ENCODE assay signal across 8 cellular contexts in the genomic region with DNA sequence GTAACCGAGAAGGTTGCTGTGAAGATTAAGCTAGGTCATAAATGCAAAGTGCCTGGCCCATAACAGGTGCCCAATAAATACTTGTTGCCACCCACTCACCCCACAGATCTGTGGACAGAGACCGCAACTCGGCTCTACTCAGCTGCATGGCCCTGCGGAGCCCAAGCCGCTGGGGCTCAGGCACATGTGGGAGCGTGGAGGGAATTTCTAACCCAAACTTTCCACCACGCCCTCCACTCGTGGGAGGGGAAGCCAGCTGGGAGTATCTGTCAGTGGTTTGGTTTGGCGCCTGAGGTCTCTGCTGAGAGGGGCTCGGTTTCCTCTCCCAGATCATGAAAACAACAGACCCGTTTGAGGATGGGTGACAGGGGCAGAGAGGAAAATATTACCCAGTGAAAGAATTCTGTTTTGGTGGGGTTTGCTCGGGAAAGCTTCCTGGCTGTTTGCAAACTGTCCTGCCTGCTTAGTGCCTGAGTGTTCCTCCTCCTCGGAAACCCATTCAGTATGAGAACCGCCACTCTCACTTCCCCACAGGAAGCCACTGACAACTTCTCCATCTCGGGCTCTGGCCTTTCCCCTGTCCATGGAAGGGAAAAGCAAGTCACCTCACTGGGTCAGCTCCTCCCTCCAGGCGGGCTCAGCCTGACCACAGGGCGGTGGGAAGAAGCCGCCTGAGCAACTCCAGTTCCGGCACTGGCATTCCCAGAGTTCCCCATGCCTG.
A peak's percentile ranks its signal among the peaks of the same experiment; 100 is the strongest.
DNase-seq lines count a peak whose midpoint lies in the region; ATAC-seq and TF ChIP-seq lines count a peak whose summit lies in the region.

No MANE protein-coding gene starts in this region.

- H3K4me1 Mint-ChIP-seq in Caco-2 (ENCODE audit: low read depth, unreplicated experiment) = peaks cover 34% of the 10 kb centered on the region
- peaks cover 85% of the 10 kb centered on the region for H3K4me1 Mint-ChIP-seq in activated T-helper 1 cell treated with anti-CD3 and anti-CD28 coated beads, Interleukin-12 subunit alpha, Interleukin-12 subunit beta, Interleukin-2, Interleukin-4 antibody, amounts not matched to agents 30 ng/mL and 10 ng/mL and 1 ng/mL, durations not matched to agents 14 hours and 24 hours and 36 hours (ENCODE audit: low read depth)

- no TSS peak for BruUV-seq in Caco-2 (replicated peaks; lab: Mats Ljungman, UMichigan)

- CTCF ChIA-PET in Caco-2 (lab: Charles Lee) (no interaction called here), RWPE1 (lab: Yijun Ruan, JAX) (interaction anchor here (0.6 kb wide), 1 partner anchor 40 kb away, joined by 3 read pairs; no protein-coding TSS in a partner anchor)

- peak overlapping the region; percentile 12 for H3K27ac Mint-ChIP-seq in Caco-2 (ENCODE audit: unreplicated experiment)
- H3K27ac Mint-ChIP-seq in activated T-helper 1 cell treated with anti-CD3 and anti-CD28 coated beads, Interleukin-12 subunit alpha, Interleukin-12 subunit beta, Interleukin-2, Interleukin-4 antibody, amounts not matched to agents 30 ng/mL and 10 ng/mL and 1 ng/mL, durations not matched to agents 14 hours and 24 hours and 36 hours = peak overlapping the region; percentile 86

- H3K27ac ChIP-seq in layer of hippocampus (ENCODE audit: low read depth, low read length) = peak overlapping the region; percentile 22
- H3K27ac ChIP-seq in RWPE1 = no peak overlapping the region

- H3K27me3 Mint-ChIP-seq in Caco-2 (ENCODE audit: insufficient read depth, unreplicated experiment) = no peaks in the 10 kb centered on the region
- peaks cover 2% of the 10 kb centered on the region for H3K27me3 Mint-ChIP-seq in activated T-helper 1 cell treated with anti-CD3 and anti-CD28 coated beads, Interleukin-12 subunit alpha, Interleukin-12 subunit beta, Interleukin-2, Interleukin-4 antibody, amounts not matched to agents 30 ng/mL and 10 ng/mL and 1 ng/mL, durations not matched to agents 14 hours and 24 hours and 36 hours (ENCODE audit: insufficient read depth)

- H3K9me3 ChIP-seq in Caco-2 = no peaks in the 10 kb centered on the region

- no peak overlapping the region for H3K4me3 ChIP-seq in Caco-2 (ENCODE audit: low read depth, low read length)

- DNase-seq in Caco-2 = no peak
- DNase-seq in MV-4-11 (lab: John Stamatoyannopoulos, UW) = peak; percentile 90
- peak; percentile 54 for DNase-seq in activated T-helper 1 cell treated with anti-CD3 and anti-CD28 coated beads, Interleukin-12 subunit alpha, Interleukin-12 subunit beta, Interleukin-2, Interleukin-4 antibody, amounts not matched to agents 30 ng/mL and 10 ng/mL and 1 ng/mL, durations not matched to agents 14 hours and 24 hours and 36 hours (ENCODE audit: low spot score)
- DNase-seq in stimulated activated CD8-positive, alpha-beta memory T cell treated with anti-CD3 and anti-CD28 coated beads, Interleukin-12 subunit alpha, Interleukin-12 subunit beta, amount 100 ng/mL, for 4 hours (ENCODE audit: low read depth) = peak; percentile 72
- no peak for DNase-seq in cerebellar cortex (ENCODE audit: low spot score)
- no peak for DNase-seq in RWPE1 (ENCODE audit: low spot score)

- intact Hi-C loops in Caco-2 (cut with micrococcal nuclease; ENCODE audit: unreplicated experiment) = loop anchor here (10.0 kb wide), 1 partner anchor 131 kb away; no protein-coding TSS in a partner anchor
- intact Hi-C loops in activated T-helper 1 cell treated with anti-CD3 and anti-CD28 coated beads, Interleukin-12 subunit alpha, Interleukin-12 subunit beta, Interleukin-2, Interleukin-4 antibody, amounts not matched to agents 30 ng/mL and 10 ng/mL and 1 ng/mL, durations not matched to agents 14 hours and 24 hours and 36 hours (cut with micrococcal nuclease) = loop anchor here (1.0 to 2.0 kb wide), 8 partner anchors 11 to 773 kb away; a partner anchor contains a TSS

- H3K4me3 Mint-ChIP-seq in Caco-2 (ENCODE audit: unreplicated experiment) = no peak overlapping the region
- H3K4me3 Mint-ChIP-seq in activated T-helper 1 cell treated with anti-CD3 and anti-CD28 coated beads, Interleukin-12 subunit alpha, Interleukin-12 subunit beta, Interleukin-2, Interleukin-4 antibody, amounts not matched to agents 30 ng/mL and 10 ng/mL and 1 ng/mL, durations not matched to agents 14 hours and 24 hours and 36 hours = peak overlapping the region; percentile 77

- POLR2A ChIA-PET in Caco-2 (lab: Charles Lee) = no interaction called here
- POLR2A ChIA-PET in RWPE1 (lab: Yijun Ruan, JAX; ENCODE audit: low non-redundant PET) = no interaction called here

- H3K36me3 ChIP-seq in Caco-2 (ENCODE audit: control insufficient read depth, insufficient read depth, low read length) = peaks cover 3% of the 10 kb centered on the region

- TF ChIP-seq CTCF in Caco-2 (IDR thresholded peaks at IDR 0.05; ENCODE audit: insufficient read depth in 1 of 2, low read depth in 1 of 2, low read length in 1 of 2, severe bottlenecking in 1 of 2, unreplicated experiment in 1 of 2) (no peak), RWPE1 (conservative IDR thresholded peaks at IDR 0.05; ENCODE audit: low read depth) (no peak)

- no peaks in the 10 kb centered on the region for H3K27me3 ChIP-seq in Caco-2 (replicated peaks; ENCODE audit: control insufficient read depth, insufficient read depth, low read length)
- H3K27me3 ChIP-seq in layer of hippocampus (ENCODE audit: control insufficient read depth, insufficient read depth, low read length) = no peaks in the 10 kb centered on the region

- peak; percentile 78 for ATAC-seq in GM21619 (IDR thresholded peaks at IDR 0.05; ENCODE audit: unreplicated experiment)

- peaks cover 84% of the 10 kb centered on the region for H3K36me3 Mint-ChIP-seq in Caco-2 (ENCODE audit: insufficient read depth, unreplicated experiment)
- peaks cover 75% of the 10 kb centered on the region for H3K36me3 Mint-ChIP-seq in activated T-helper 1 cell treated with anti-CD3 and anti-CD28 coated beads, Interleukin-12 subunit alpha, Interleukin-12 subunit beta, Interleukin-2, Interleukin-4 antibody, amounts not matched to agents 30 ng/mL and 10 ng/mL and 1 ng/mL, durations not matched to agents 14 hours and 24 hours and 36 hours (ENCODE audit: low read depth)

- peaks cover 34% of the 10 kb centered on the region for H3K4me1 ChIP-seq in Caco-2

- no peaks in the 10 kb centered on the region for H3K9me3 Mint-ChIP-seq in Caco-2 (ENCODE audit: unreplicated experiment)
- H3K9me3 Mint-ChIP-seq in activated T-helper 1 cell treated with anti-CD3 and anti-CD28 coated beads, Interleukin-12 subunit alpha, Interleukin-12 subunit beta, Interleukin-2, Interleukin-4 antibody, amounts not matched to agents 30 ng/mL and 10 ng/mL and 1 ng/mL, durations not matched to agents 14 hours and 24 hours and 36 hours = no peaks in the 10 kb centered on the region

Comparison
In these comparisons a context has a peak if more than half of its experiments do, and no peak if none do; other contexts are left out.
1. DNase-seq: peak in MV-4-11 (single experiment), activated T-helper 1 cell treated with anti-CD3 and anti-CD28 coated beads, Interleukin-12 subunit alpha, Interleukin-12 subunit beta, Interleukin-2, Interleukin-4 antibody, amounts not matched to agents 30 ng/mL and 10 ng/mL and 1 ng/mL, durations not matched to agents 14 hours and 24 hours and 36 hours (single experiment) and stimulated activated CD8-positive, alpha-beta memory T cell treated with anti-CD3 and anti-CD28 coated beads, Interleukin-12 subunit alpha, Interleukin-12 subunit beta, amount 100 ng/mL, for 4 hours (single experiment); none in Caco-2 (0 of 2), cerebellar cortex (single experiment) and RWPE1 (single experiment).